Comparison of ENCODE assay signal across 22 cellular contexts in genomic region chr2:16123421-16123820, GRCh38.
DNase-seq lines count a peak whose midpoint lies in the region; ATAC-seq and TF ChIP-seq lines count a peak whose summit lies in the region.
"Had no signal": no experiment of that assay in that cellular context is flagged by ENCODE, and none has a peak within 500 bp of the region (broad histone marks: within the 10 kb centered on the region; RNA-seq: fewer than 3 reads in every experiment).

No MANE protein-coding gene starts in this region.

- H3K36me3 Mint-ChIP-seq in GM23338 (ENCODE audit: low read depth) (peaks cover 7% of the 10 kb centered on the region; the same call in 1 of the 3 replicates), glutamatergic neuron (ENCODE audit: unreplicated experiment) (peaks cover 8% of the 10 kb centered on the region), osteocyte (ENCODE audit: unreplicated experiment) (no peaks in the 10 kb centered on the region)
- H3K36me3 Mint-ChIP-seq: CD4-positive, CD25-positive, alpha-beta regulatory T cell had no signal

- no peak overlapping the region for H3K27ac Mint-ChIP-seq in GM23338
- peak overlapping the region; percentile 83 for H3K27ac Mint-ChIP-seq in glutamatergic neuron (ENCODE audit: unreplicated experiment)
- no peak overlapping the region for H3K27ac Mint-ChIP-seq in osteocyte (ENCODE audit: unreplicated experiment)
- H3K27ac Mint-ChIP-seq: CD4-positive, CD25-positive, alpha-beta regulatory T cell had no signal

- peak overlapping the region; percentile 28; the same call in 1 of the 2 replicates for H2AFZ ChIP-seq in GM23338

- no peaks in the 10 kb centered on the region for H3F3A ChIP-seq in GM23338 (replicated peaks; ENCODE audit: low read depth)

- no peak overlapping the region for H3K4me3 Mint-ChIP-seq in GM23338
- H3K4me3 Mint-ChIP-seq in glutamatergic neuron (ENCODE audit: unreplicated experiment) = peak overlapping the region; percentile 36
- no peak overlapping the region for H3K4me3 Mint-ChIP-seq in osteocyte (ENCODE audit: unreplicated experiment)
- H3K4me3 Mint-ChIP-seq: CD4-positive, CD25-positive, alpha-beta regulatory T cell had no signal

- no peak overlapping the region for H3K27ac ChIP-seq in GM23338 (ENCODE audit: low read depth)
- H3K27ac ChIP-seq: RWPE1 had no signal

- H3K9me3 Mint-ChIP-seq in GM23338 = peaks cover 3% of the 10 kb centered on the region; the same call in 1 of the 3 replicates
- peaks cover 3% of the 10 kb centered on the region for H3K9me3 Mint-ChIP-seq in glutamatergic neuron (ENCODE audit: unreplicated experiment)
- H3K9me3 Mint-ChIP-seq in osteocyte (ENCODE audit: unreplicated experiment) = peaks cover 25% of the 10 kb centered on the region

- ATAC-seq in GM23338 (no peak), HG02884 (IDR thresholded peaks at IDR 0.05; ENCODE audit: unreplicated experiment) (no peak), left ventricle myocardium superior (no peak), HG02973 (IDR thresholded peaks at IDR 0.05; ENCODE audit: unreplicated experiment) (no peak), omental fat pad (ENCODE audit: low FRiP score) (no peak)
- ATAC-seq: HepG2, Panc1 had no signal

- H3K27me3 ChIP-seq in GM23338 (ENCODE audit: insufficient read depth) = no peaks in the 10 kb centered on the region

- H3K36me3 ChIP-seq in GM23338 (ENCODE audit: insufficient read depth) = no peaks in the 10 kb centered on the region

- H3K4me1 Mint-ChIP-seq in GM23338 (no peaks in the 10 kb centered on the region; the same call in none of the 3 replicates), glutamatergic neuron (ENCODE audit: low read depth, unreplicated experiment) (peaks cover 36% of the 10 kb centered on the region), osteocyte (ENCODE audit: unreplicated experiment) (no peaks in the 10 kb centered on the region)
- H3K4me1 Mint-ChIP-seq: CD4-positive, CD25-positive, alpha-beta regulatory T cell had no signal

- H4K20me1 ChIP-seq in GM23338 (replicated peaks; ENCODE audit: insufficient read depth) = no peaks in the 10 kb centered on the region

- peaks cover 5% of the 10 kb centered on the region for H3K27me3 Mint-ChIP-seq in GM23338 (ENCODE audit: insufficient read depth, low read depth, poor library complexity)
- H3K27me3 Mint-ChIP-seq in glutamatergic neuron (ENCODE audit: unreplicated experiment) = peaks cover 5% of the 10 kb centered on the region
- no peaks in the 10 kb centered on the region for H3K27me3 Mint-ChIP-seq in osteocyte (ENCODE audit: unreplicated experiment)
- H3K27me3 Mint-ChIP-seq: CD4-positive, CD25-positive, alpha-beta regulatory T cell had no signal

- no peak overlapping the region for H3K4me2 ChIP-seq in GM23338
- H3K4me2 ChIP-seq: SK-N-SH had no signal

- TF ChIP-seq CTCF in GM23338 (conservative IDR thresholded peaks at IDR 0.05; ENCODE audit: low read depth in 2 of 2) = no peak
- TF ChIP-seq CTCF in glutamatergic neuron (IDR thresholded peaks at IDR 0.05; ENCODE audit: partially characterized antibody, unreplicated experiment) = no peak
- TF ChIP-seq CTCF in osteocyte (IDR thresholded peaks at IDR 0.05) = no peak
- TF ChIP-seq CTCF in omental fat pad (IDR thresholded peaks at IDR 0.05) = no peak

- no peaks in the 10 kb centered on the region for H3K9me2 ChIP-seq in GM23338 (ENCODE audit: insufficient read depth)
- H3K9me2 ChIP-seq: SK-N-SH had no signal

- DNase-seq in GM23338 (ENCODE audit: low spot score) (no peak), SK-N-DZ (ENCODE audit: low spot score) (peak; percentile 100), glutamatergic neuron (peak; percentile 82), osteocyte (ENCODE audit: extremely low spot score, unreplicated experiment) (peak; percentile 56), left ventricle myocardium superior (no peak), omental fat pad (ENCODE audit: low spot score) (no peak)
- DNase-seq: CD4-positive, CD25-positive, alpha-beta regulatory T cell; DMS153; Karpas-422; NCI-H1092 treated with DMSO at 0.1 percent for 48 hours; NCI-H1436; NCI-H1930; NCI-H2227 treated with DMSO at 0.1 percent for 48 hours; NCI-H510A; NCI-H69; SHP77 treated with DMSO at 0.1 percent for 48 hours had no signal

- intact Hi-C loops in left ventricle myocardium superior (cut with micrococcal nuclease) = no loop called here

- no peaks in the 10 kb centered on the region for H3K4me1 ChIP-seq in GM23338 (ENCODE audit: insufficient read depth)

- H3K4me3 ChIP-seq in GM23338 = no peak overlapping the region

- no peaks in the 10 kb centered on the region for H3K79me2 ChIP-seq in GM23338 (replicated peaks; ENCODE audit: insufficient read depth)

TF ChIP-seq in GM23338, 12 proteins besides CTCF, POLR2A, EP300 and RAD21 (continues in another document):
- no peak for TF ChIP-seq EZH2 (IDR thresholded peaks at IDR 0.05; ENCODE audit: low read depth, unreplicated experiment)
- TF ChIP-seq NANOG (IDR thresholded peaks at IDR 0.05; ENCODE audit: borderline replicate concordance) = no peak
- no peak for TF ChIP-seq ZNF462 (CRISPR knock-in tag; IDR thresholded peaks at IDR 0.05)
- no peak for TF ChIP-seq ZNF331 (CRISPR knock-in tag; IDR thresholded peaks at IDR 0.05; ENCODE audit: low read depth)
- TF ChIP-seq JUNB (IDR thresholded peaks at IDR 0.05; ENCODE audit: unreplicated experiment) = no peak
- TF ChIP-seq ZNF114 (CRISPR knock-in tag; IDR thresholded peaks at IDR 0.05) = no peak
- no peak for TF ChIP-seq POLR2AphosphoS5 (IDR thresholded peaks at IDR 0.05; ENCODE audit: low read depth)

Comparison
In these comparisons a context has a peak if more than half of its experiments do, and no peak if none do; other contexts are left out.
1. DNase-seq: peak in SK-N-DZ (single experiment), glutamatergic neuron (single experiment) and osteocyte (single experiment); none in GM23338 (single experiment), left ventricle myocardium superior (single experiment) and omental fat pad (single experiment).